In genomic region chr16:75572859-75573542, GRCh38 we compare ENCODE assay signal across 1 cellular context.
TF ChIP-seq lines count a peak whose summit lies in the region.

No MANE protein-coding gene starts in this region.

TF ChIP-seq in GM12878, 131 proteins besides CTCF, POLR2A, EP300 and RAD21:
- TF ChIP-seq TCF3 (IDR thresholded peaks at IDR 0.05; ENCODE audit: borderline replicate concordance, insufficient read depth, low read depth, low read length) = no peak
- no peak for TF ChIP-seq NR2C2 (IDR thresholded peaks at IDR 0.05; ENCODE audit: borderline replicate concordance, control insufficient read depth, insufficient read length, low read depth)
- no peak for TF ChIP-seq CHD4 (IDR thresholded peaks at IDR 0.05)
- TF ChIP-seq ZNF622 (IDR thresholded peaks at IDR 0.05) = no peak
- no peak for TF ChIP-seq ZBED1 (IDR thresholded peaks at IDR 0.05; ENCODE audit: borderline replicate concordance)
- no peak for TF ChIP-seq ZSCAN29 (IDR thresholded peaks at IDR 0.05)
- no peak for TF ChIP-seq TAF1 (IDR thresholded peaks at IDR 0.05; ENCODE audit: borderline replicate concordance, low read depth, low read length)
- TF ChIP-seq SMAD1 (IDR thresholded peaks at IDR 0.05; ENCODE audit: low read depth, partially characterized antibody) = peak; percentile 74
